8 cellular contexts compared by ENCODE assay signal in genomic region chr7:158862985-158863610, GRCh38. TPM values are rescaled to one million over a fixed set of nuclear protein-coding genes. Genes with fewer than 3 reads are reported as not detected.
DNase-seq lines count a peak whose midpoint lies in the region; ATAC-seq and TF ChIP-seq lines count a peak whose summit lies in the region.
"Not testable (repeated sequence)": the region's sequence is repeated elsewhere in the genome, so short reads cannot be mapped to it uniquely, and the experiment has no call there.

No MANE protein-coding gene starts in this region.

- peak overlapping the region; percentile 78 for H3K4me3 Mint-ChIP-seq in central memory CD8-positive, alpha-beta T cell
- peak overlapping the region; percentile 87 to 94 (median 93) for H3K4me3 Mint-ChIP-seq in immature natural killer cell

- H3K36me3 Mint-ChIP-seq in central memory CD8-positive, alpha-beta T cell (ENCODE audit: insufficient read depth); immature natural killer cell: not testable (repeated sequence)

- H3K27me3 Mint-ChIP-seq in central memory CD8-positive, alpha-beta T cell; immature natural killer cell (ENCODE audit: low read depth in 3 of 3): not testable (repeated sequence)

- TF ChIP-seq POLR2A in sigmoid colon (IDR thresholded peaks at IDR 0.05), result peak; percentile 12 to 26

- H3K36me3 ChIP-seq in MG63, sigmoid colon: not testable (repeated sequence)

- WGBS in sigmoid colon, 2 donors, result 63% methylated on average over 13 of the region's 13 CpGs

- not testable (repeated sequence) for TF ChIP-seq EP300 in sigmoid colon (IDR thresholded peaks at IDR 0.05)

- intact Hi-C loops in sigmoid colon (cut with DNase I), result loop anchor here (2.0 to 5.0 kb wide), 2 partner anchors 34 to 156 kb away; partner anchors contain the start of gene ESYT2

- peak; percentile 62 for DNase-seq in A172 (ENCODE audit: low spot score)
- not testable (repeated sequence) for DNase-seq in MG63; central memory CD8-positive, alpha-beta T cell (ENCODE audit: low spot score in 2 of 2); sigmoid colon
- DNase-seq in immature natural killer cell, result peak in 2 of 3 donors; percentile 10 to 16

- TF ChIP-seq CTCF in WI38 (IDR thresholded peaks at IDR 0.05; ENCODE audit: low read depth, low read length); sigmoid colon (IDR thresholded peaks at IDR 0.05): not testable (repeated sequence)

- peaks cover 0 to 41% (median 14%) of the 10 kb centered on the region in 4 donors for H3K4me1 ChIP-seq in sigmoid colon

- H3K4me1 Mint-ChIP-seq in central memory CD8-positive, alpha-beta T cell, result peaks cover 38% of the 10 kb centered on the region
- H3K4me1 Mint-ChIP-seq in immature natural killer cell, result peaks cover 42 to 59% of the 10 kb centered on the region in 2 donors

- H3K27ac ChIP-seq in sigmoid colon, result peak overlapping the region; percentile 83 to 87 (median 86)

- peak overlapping the region; percentile 86 for H3K27ac Mint-ChIP-seq in central memory CD8-positive, alpha-beta T cell (ENCODE audit: low read depth)
- peak overlapping the region in 5 of 6 donors; percentile 63 to 98 (median 85) for H3K27ac Mint-ChIP-seq in immature natural killer cell

- not testable (repeated sequence) for H3K9me3 ChIP-seq in MG63, sigmoid colon

- H3K4me3 ChIP-seq in MG63 (0 out of 2 replicates have a peak overlapping the region, but pooled peaks have one; percentile 18), WI38 (ENCODE audit: low read depth, low read length) (peak overlapping the region; percentile 54), sigmoid colon (peak overlapping the region; percentile 43 to 65 (median 54))

- not testable (repeated sequence) for H3K9me3 Mint-ChIP-seq in central memory CD8-positive, alpha-beta T cell; immature natural killer cell

- ATAC-seq in GM18868 (IDR thresholded peaks at IDR 0.05; ENCODE audit: unreplicated experiment), result peak; percentile 66
- peak; percentile 69 for ATAC-seq in HG02798 (IDR thresholded peaks at IDR 0.05; ENCODE audit: poor library complexity, unreplicated experiment)
- peak; percentile 61 for ATAC-seq in central memory CD8-positive, alpha-beta T cell (replicated peaks; ENCODE audit: extremely low read depth, poor library complexity, severe bottlenecking)

- H3K27me3 ChIP-seq in MG63, sigmoid colon: not testable (repeated sequence)

RNA-seq across cellular contexts. Expression of gene DYNC2I1, which starts 6.7 kb away (rescaled TPM):
- total RNA-seq in A172 (2014; rRNA removed; shearing (Covaris generic)), result 3.9 and 9.6 TPM in 2 replicates
- total RNA-seq in MG63 (2014; rRNA removed; shearing (Covaris generic); ENCODE audit: low replicate concordance), result 1.9 and 2.0 TPM in 2 replicates
- polyA plus RNA-seq in immature natural killer cell (10 to 100 TPM in 2 of 3 donors, 1 to 10 TPM in 1; 2.8 to 29.8 (median 28.7) TPM), sigmoid colon (100 to 1,000 TPM in 1 of 3 donors, 1 to 10 TPM in 2; 8.7 to 107 (median 9.6) TPM)
- 10 to 100 TPM; 22.1 to 35.3 (median 26.9) TPM for total RNA-seq in sigmoid colon

RNA-seq across cellular contexts. Expression of gene ESYT2, which starts 33.8 kb away (rescaled TPM):
- 48.4 and 50.1 TPM in 2 replicates for total RNA-seq in A172 (2014; rRNA removed; shearing (Covaris generic))
- 38.2 and 108 TPM in 2 replicates for total RNA-seq in MG63 (2014; rRNA removed; shearing (Covaris generic); ENCODE audit: low replicate concordance)
- polyA plus RNA-seq in immature natural killer cell (10 to 100 TPM; 70.1 to 95.7 (median 84.0) TPM), sigmoid colon (10 to 100 TPM in 2 of 3 donors, 1 to 10 TPM in 1; 6.9 to 38.6 (median 11.4) TPM)
- total RNA-seq in sigmoid colon, result 100 to 1,000 TPM; 105 to 127 (median 119) TPM
